9 cellular contexts compared by ENCODE assay signal in genomic region chr16:76265434-76266045, GRCh38.
DNase-seq lines count a peak whose midpoint lies in the region; ATAC-seq and TF ChIP-seq lines count a peak whose summit lies in the region.
"Had no signal": no experiment of that assay in that cellular context is flagged by ENCODE, and none has a peak within 500 bp of the region (broad histone marks: within the 10 kb centered on the region; RNA-seq: fewer than 3 reads in every experiment).

No MANE protein-coding gene starts in this region.

- DNase-seq in GM06990 (ENCODE audit: extremely low read depth, insufficient read length) (no peak), SKM-1 (lab: John Stamatoyannopoulos, UW; ENCODE audit: unreplicated experiment) (peak; percentile 17), iris pigment epithelial cell (ENCODE audit: low read depth) (peak; percentile 25), GM19240 (ENCODE audit: insufficient read length, low spot score) (no peak), NCI-H2107 (lab: John Stamatoyannopoulos, UW) (no peak)
- DNase-seq: activated B cell treated with CpG ODN at 0.5 μM for 24 hours had no signal

- TF ChIP-seq CTCF in GM06990 (IDR thresholded peaks at IDR 0.05; ENCODE audit: insufficient read depth, low read length, poor library complexity, severe bottlenecking) = peak; percentile 75

- no peaks in the 10 kb centered on the region for H3K36me3 ChIP-seq in GM06990 (ENCODE audit: control insufficient read depth, insufficient read depth, low read length)
- H3K36me3 ChIP-seq: pancreas had no signal

- H3K27me3 ChIP-seq in GM06990 (replicated peaks; ENCODE audit: control insufficient read depth, insufficient read depth, low read length) = no peaks in the 10 kb centered on the region
- H3K27me3 ChIP-seq: pancreas had no signal

- H3K4me3 ChIP-seq in GM06990 (replicated peaks; ENCODE audit: low read depth, low read length) = no peak overlapping the region
- H3K4me3 ChIP-seq: pancreas had no signal

- ATAC-seq in GM19397 (IDR thresholded peaks at IDR 0.05; ENCODE audit: unreplicated experiment) (peak; percentile 91), HG03442 (IDR thresholded peaks at IDR 0.05; ENCODE audit: unreplicated experiment) (peak; percentile 89)

Comparison
In these comparisons a context has a peak if more than half of its experiments do, and no peak if none do; other contexts are left out.
1. DNase-seq: peak in SKM-1 (single experiment) and iris pigment epithelial cell (single experiment); none in GM06990 (single experiment), GM19240 (single experiment) and NCI-H2107 (single experiment).